In genomic region chr1:53738205-53739108, GRCh38 we compare ENCODE assay signal across 8 cellular contexts. TPM values are rescaled to one million over a fixed set of nuclear protein-coding genes. Genes with fewer than 3 reads are reported as not detected.
A peak's percentile ranks its signal among the peaks of the same experiment; 100 is the strongest.
DNase-seq lines count a peak whose midpoint lies in the region; ATAC-seq and TF ChIP-seq lines count a peak whose summit lies in the region.

No MANE protein-coding gene starts in this region.

- H3K4me3 ChIP-seq in CD8-positive, alpha-beta memory T cell (ENCODE audit: low read length), result no peak overlapping the region
- H3K4me3 ChIP-seq in H7 (ENCODE audit: insufficient read depth, low read depth, low read length) (peak overlapping the region; percentile 58), heart right ventricle (peak overlapping the region; percentile 50 to 76 (median 65)), gastrocnemius medialis (peak overlapping the region; percentile 54 to 65 (median 62))

- no peak overlapping the region for H3K27ac ChIP-seq in CD8-positive, alpha-beta memory T cell (ENCODE audit: low read depth, low read length)
- no peak overlapping the region for H3K27ac ChIP-seq in heart right ventricle
- H3K27ac ChIP-seq in gastrocnemius medialis, result no peak overlapping the region

- intact Hi-C loops in heart right ventricle (cut with DNase I), result no loop called here
- intact Hi-C loops in gastrocnemius medialis (cut with DNase I; ENCODE audit: low total_unique reads), result no loop called here

- peaks cover 23% of the 10 kb centered on the region for H3K27me3 ChIP-seq in CD8-positive, alpha-beta memory T cell (ENCODE audit: insufficient read depth, low read length, poor library complexity, severe bottlenecking)
- peaks cover 74% of the 10 kb centered on the region for H3K27me3 ChIP-seq in H7 (ENCODE audit: control insufficient read depth, insufficient read depth, low read length)
- peaks cover 0 to 92% (median 71%) of the 10 kb centered on the region in 7 donors for H3K27me3 ChIP-seq in heart right ventricle
- H3K27me3 ChIP-seq in gastrocnemius medialis, result peaks cover 10 to 40% (median 31%) of the 10 kb centered on the region in 3 donors

- CTCF ChIA-PET in CD8-positive, alpha-beta memory T cell (lab: Charles Lee), result no interaction called here
- CTCF ChIA-PET in WTC11 (lab: Charles Lee), result interaction anchor here (0.9 to 3.8 kb wide), 4 partner anchors 14 to 253 kb away, joined by 3 to 15 read pairs (median 4); no protein-coding TSS in a partner anchor

- peaks cover 0 to 8% (median 2%) of the 10 kb centered on the region in 3 donors for H3K4me1 Mint-ChIP-seq in CD8-positive, alpha-beta memory T cell
- H3K4me1 Mint-ChIP-seq in WTC11, result peaks cover 7% of the 10 kb centered on the region

- no peak overlapping the region for H3K27ac Mint-ChIP-seq in CD8-positive, alpha-beta memory T cell
- no peak overlapping the region for H3K27ac Mint-ChIP-seq in WTC11

- 1% methylated on average over 94 to 101 of the region's 101 CpGs for WGBS in heart right ventricle, 2 donors

- peaks cover 0 to 11% (median 7%) of the 10 kb centered on the region in 5 donors for H3K9me3 Mint-ChIP-seq in CD8-positive, alpha-beta memory T cell
- peaks cover 8% of the 10 kb centered on the region for H3K9me3 Mint-ChIP-seq in WTC11

- peaks cover 0 to 14% (median 3%) of the 10 kb centered on the region in 3 donors for H3K36me3 Mint-ChIP-seq in CD8-positive, alpha-beta memory T cell
- H3K36me3 Mint-ChIP-seq in WTC11, result no peaks in the 10 kb centered on the region

- DNase-seq in CD8-positive, alpha-beta memory T cell, result no peak
- DNase-seq in H7 (peak; percentile 72), WTC11 (ENCODE audit: low spot score) (peak; percentile 22), heart right ventricle (peak; percentile 5 to 13), gastrocnemius medialis (no peak), pons (ENCODE audit: low spot score) (no peak), NOMO-1 (lab: John Stamatoyannopoulos, UW; ENCODE audit: unreplicated experiment in 2 of 2) (no peak), medulla oblongata (ENCODE audit: extremely low spot score) (no peak)

- ATAC-seq in WTC11 (no peak), heart right ventricle (peak in 4 of 8 donors; percentile 8 to 27 (median 18)), gastrocnemius medialis (peak; percentile 27 to 47)

- in situ Hi-C loops in gastrocnemius medialis (cut with MboI; ENCODE audit: low sequenced_read_pairs in 4 of 4), result no loop called here

- peaks cover 37 to 67% of the 10 kb centered on the region in 2 donors for H3K27me3 Mint-ChIP-seq in CD8-positive, alpha-beta memory T cell
- H3K27me3 Mint-ChIP-seq in WTC11 (ENCODE audit: low read depth), result peaks cover 91% of the 10 kb centered on the region

- no peak for TF ChIP-seq CTCF in WTC11 (IDR thresholded peaks at IDR 0.05)
- TF ChIP-seq CTCF in heart right ventricle (IDR thresholded peaks at IDR 0.05), result no peak
- TF ChIP-seq CTCF in gastrocnemius medialis (IDR thresholded peaks at IDR 0.05 in 4 of 5, conservative IDR thresholded peaks at IDR 0.05 in 1 of 5), result no peak

- no peaks in the 10 kb centered on the region for H3K4me1 ChIP-seq in CD8-positive, alpha-beta memory T cell (ENCODE audit: insufficient read depth, low read length)
- H3K4me1 ChIP-seq in heart right ventricle, result peaks cover 7 to 19% (median 18%) of the 10 kb centered on the region in 9 donors
- H3K4me1 ChIP-seq in gastrocnemius medialis, result peaks cover 10 to 14% of the 10 kb centered on the region in 2 donors

- no peak for TF ChIP-seq POLR2A in gastrocnemius medialis (IDR thresholded peaks at IDR 0.05)

- H3K9me3 ChIP-seq in CD8-positive, alpha-beta memory T cell (ENCODE audit: low read length), result no peaks in the 10 kb centered on the region
- H3K9me3 ChIP-seq in heart right ventricle, result peaks cover 0 to 4% (median 0%) of the 10 kb centered on the region in 11 donors
- H3K9me3 ChIP-seq in gastrocnemius medialis, result no peaks in the 10 kb centered on the region

- POLR2A ChIA-PET in CD8-positive, alpha-beta memory T cell (lab: Charles Lee), result no interaction called here
- POLR2A ChIA-PET in WTC11 (lab: Charles Lee), result no interaction called here

- peak overlapping the region in 6 of 7 donors; percentile 16 to 57 (median 41) for H3K4me3 Mint-ChIP-seq in CD8-positive, alpha-beta memory T cell
- H3K4me3 Mint-ChIP-seq in WTC11, result peak overlapping the region; percentile 56

- no peaks in the 10 kb centered on the region for H3K36me3 ChIP-seq in CD8-positive, alpha-beta memory T cell (ENCODE audit: insufficient read depth, low read length)
- H3K36me3 ChIP-seq in H7 (replicated peaks; ENCODE audit: control insufficient read depth, insufficient read depth, low read length), result no peaks in the 10 kb centered on the region
- H3K36me3 ChIP-seq in heart right ventricle, result no peaks in the 10 kb centered on the region
- no peaks in the 10 kb centered on the region for H3K36me3 ChIP-seq in gastrocnemius medialis

TF ChIP-seq in WTC11, 78 proteins besides CTCF, POLR2A, EP300 and RAD21:
- 0 out of 2 replicates have a peak, but pooled peaks have one; percentile 48 for TF ChIP-seq FOXP1 (CRISPR knock-in tag; IDR thresholded peaks at IDR 0.05; ENCODE audit: borderline replicate concordance)
- no peak for TF ChIP-seq TP53 (CRISPR knock-in tag; IDR thresholded peaks at IDR 0.05)
- TF ChIP-seq HMGA2 (CRISPR knock-in tag; IDR thresholded peaks at IDR 0.05), result no peak
- TF ChIP-seq MYBL2 (CRISPR knock-in tag; IDR thresholded peaks at IDR 0.05), result 0 out of 2 replicates have a peak, but pooled peaks have one; percentile 57
TF ChIP-seq in WTC11: peak in this region for 2.

RNA-seq across cellular contexts. Expression of gene GLIS1, which starts 0.5 kb away (rescaled TPM):
- not detected for total RNA-seq in CD8-positive, alpha-beta memory T cell
- 0.18 TPM for polyA plus RNA-seq in CD8-positive, alpha-beta memory T cell
- 0.04 and 0.42 TPM in 2 replicates for total RNA-seq in H7 (2014; rRNA removed; shearing (Covaris generic))
- 0.18 to 0.24 TPM (median 0.18 TPM) in 3 replicates for total RNA-seq in WTC11 (2021)
- under 1 TPM in 4 of 10 donors, not detected in 6; 0.09 to 0.10 (median 0.09) TPM for total RNA-seq in heart right ventricle
- under 1 TPM in 1 of 2 donors, not detected in 1; 0.06 TPM for polyA plus RNA-seq in heart right ventricle
- total RNA-seq in gastrocnemius medialis, result not detected

Comparison
In these comparisons a context has a peak if more than half of its experiments do, and no peak if none do; other contexts are left out.
1. DNase-seq: peak in H7 (single experiment), WTC11 (single experiment) and heart right ventricle (2 of 2); none in CD8-positive, alpha-beta memory T cell (0 of 5), gastrocnemius medialis (0 of 2), pons (single experiment), NOMO-1 (0 of 2) and medulla oblongata (single experiment).